Comparison of ENCODE assay signal across 8 cellular contexts in genomic region chr12:100404769-100405407, GRCh38. TPM values are rescaled to one million over a fixed set of nuclear protein-coding genes. Genes with fewer than 3 reads are reported as not detected.
DNase-seq lines count a peak whose midpoint lies in the region; ATAC-seq and TF ChIP-seq lines count a peak whose summit lies in the region.

No MANE protein-coding gene starts in this region.

- intact Hi-C loops in left ventricle myocardium inferior (cut with micrococcal nuclease): no loop called here
- intact Hi-C loops in left ventricle myocardium superior (cut with micrococcal nuclease): no loop called here
- intact Hi-C loops in posterior vena cava (cut with DNase I): no loop called here

- peak; percentile 59 for TF ChIP-seq CTCF in left ventricle myocardium inferior (IDR thresholded peaks at IDR 0.05; ENCODE audit: borderline replicate concordance)
- peak; percentile 56 for TF ChIP-seq CTCF in retinal pigment epithelial cell (conservative IDR thresholded peaks at IDR 0.05; ENCODE audit: low read depth, low read length)

- no peaks in the 10 kb centered on the region for H3K27me3 ChIP-seq in left ventricle myocardium inferior (ENCODE audit: low read depth)

- no peaks in the 10 kb centered on the region for H3K4me1 ChIP-seq in left ventricle myocardium inferior

- ATAC-seq in left ventricle myocardium superior (no peak), HG02885 (IDR thresholded peaks at IDR 0.05; ENCODE audit: poor library complexity, unreplicated experiment) (peak; percentile 91), HG02642 (IDR thresholded peaks at IDR 0.05; ENCODE audit: poor library complexity, unreplicated experiment) (no peak)

- no peaks in the 10 kb centered on the region for H3K36me3 ChIP-seq in left ventricle myocardium inferior

- peaks cover 7% of the 10 kb centered on the region for H3K9me3 ChIP-seq in left ventricle myocardium inferior (replicated peaks)

- DNase-seq in left ventricle myocardium inferior: no peak
- no peak for DNase-seq in left ventricle myocardium superior
- peak; percentile 45 for DNase-seq in OCI-M1 (lab: John Stamatoyannopoulos, UW)
- peak; percentile 21 to 62 for DNase-seq in dermis microvascular lymphatic vessel endothelial cell (ENCODE audit: low read depth in 2 of 2)
- no peak for DNase-seq in retinal pigment epithelial cell (ENCODE audit: low read depth)
- DNase-seq in posterior vena cava (ENCODE audit: low spot score): no peak

- H3K27ac ChIP-seq in left ventricle myocardium inferior (replicated peaks): no peak overlapping the region

- H3K4me3 ChIP-seq in left ventricle myocardium inferior (no peak overlapping the region), retinal pigment epithelial cell (ENCODE audit: low read length) (no peak overlapping the region)

RNA-seq across cellular contexts. Expression of gene SLC17A8, which starts 48.0 kb away (rescaled TPM):
- not detected for total RNA-seq in left ventricle myocardium inferior
- not detected for total RNA-seq in left ventricle myocardium superior
- total RNA-seq in dermis microvascular lymphatic vessel endothelial cell: not detected in 2 replicates
- not detected for total RNA-seq in posterior vena cava

Comparison
In these comparisons a context has a peak if more than half of its experiments do, and no peak if none do; other contexts are left out.
1. DNase-seq: peak in OCI-M1 (single experiment) and dermis microvascular lymphatic vessel endothelial cell (2 of 2); none in left ventricle myocardium inferior (single experiment), left ventricle myocardium superior (single experiment), retinal pigment epithelial cell (single experiment) and posterior vena cava (single experiment).